In genomic region chr3:58063022-58063421, GRCh38 we compare ENCODE assay signal across 11 cellular contexts. TPM values are rescaled to one million over a fixed set of nuclear protein-coding genes. Genes with fewer than 3 reads are reported as not detected.
A peak's percentile ranks its signal among the peaks of the same experiment; 100 is the strongest.
DNase-seq lines count a peak whose midpoint lies in the region; ATAC-seq and TF ChIP-seq lines count a peak whose summit lies in the region.
"Had no signal": no experiment of that assay in that cellular context is flagged by ENCODE, and none has a peak within 500 bp of the region (broad histone marks: within the 10 kb centered on the region; RNA-seq: fewer than 3 reads in every experiment).

No MANE protein-coding gene starts in this region.

- peaks cover 61% of the 10 kb centered on the region for H3K4me1 ChIP-seq in HUES48 (ENCODE audit: control insufficient read depth, insufficient read depth, low read length)
- peaks cover 0 to 100% (median 68%) of the 10 kb centered on the region in 4 donors for H3K4me1 ChIP-seq in tibial nerve

- no peaks in the 10 kb centered on the region for H3K36me3 Mint-ChIP-seq in chondrocyte (ENCODE audit: low read depth)
- no peaks in the 10 kb centered on the region for H3K36me3 Mint-ChIP-seq in mesothelial cell of epicardium

- H3K9me3 ChIP-seq in HUES48 (ENCODE audit: control insufficient read depth, insufficient read depth, low read length) = no peaks in the 10 kb centered on the region
- H3K9me3 ChIP-seq in tibial nerve = no peaks in the 10 kb centered on the region

- no peak for TF ChIP-seq POLR2A in tibial nerve (IDR thresholded peaks at IDR 0.05)

- 56 to 82% methylated on average over 10 of the region's 10 CpGs for WGBS in tibial nerve, 2 donors

- TF ChIP-seq CTCF in chondrocyte (IDR thresholded peaks at IDR 0.05) (no peak), mesothelial cell of epicardium (IDR thresholded peaks at IDR 0.05; ENCODE audit: unreplicated experiment) (no peak), tibial nerve (IDR thresholded peaks at IDR 0.05) (no peak)

- H3K27me3 ChIP-seq in HUES48 (ENCODE audit: control insufficient read depth, insufficient read depth, low read length) (no peaks in the 10 kb centered on the region), tibial nerve (no peaks in the 10 kb centered on the region)

- H3K36me3 ChIP-seq in HUES48 (ENCODE audit: control insufficient read depth, insufficient read depth, low read length) (no peaks in the 10 kb centered on the region), tibial nerve (no peaks in the 10 kb centered on the region)

- H3K4me1 Mint-ChIP-seq in chondrocyte (ENCODE audit: low read depth) (peaks cover 76% of the 10 kb centered on the region), mesothelial cell of epicardium (peaks cover 79% of the 10 kb centered on the region)
- H3K4me1 Mint-ChIP-seq: CD8-positive, alpha-beta memory T cell had no signal

- DNase-seq in chondrocyte (ENCODE audit: low spot score) = no peak
- no peak for DNase-seq in mesothelial cell of epicardium (ENCODE audit: low spot score in 2 of 2, unreplicated experiment in 2 of 2)
- DNase-seq in tibial nerve (ENCODE audit: low spot score in 2 of 2) = no peak
- DNase-seq in NCI-H2107 treated with DMSO at 0.1 percent for 48 hours (lab: John Stamatoyannopoulos, UW; ENCODE audit: unreplicated experiment) = no peak
- DNase-seq in NCI-H1436 (lab: John Stamatoyannopoulos, UW) = no peak
- DNase-seq: activated CD4-positive, alpha-beta T cell treated with anti-CD3 and anti-CD28 coated beads, Interleukin-2, amount 50 U/mL, for 48 hours; CD8-positive, alpha-beta memory T cell; cortex of kidney; stimulated activated naive CD8-positive, alpha-beta T cell treated with anti-CD3 and anti-CD28 coated beads, Interleukin-15, Interleukin-2, amounts not matched to agents 100 U/mL and 50 U/mL, for 24 hours had no signal

- H3K4me3 Mint-ChIP-seq in chondrocyte (ENCODE audit: unreplicated experiment) = no peak overlapping the region
- peak overlapping the region; percentile 13 for H3K4me3 Mint-ChIP-seq in mesothelial cell of epicardium

- ATAC-seq in HG02588 (IDR thresholded peaks at IDR 0.05; ENCODE audit: unreplicated experiment) = no peak
- ATAC-seq: stimulated activated naive CD8-positive, alpha-beta T cell treated with anti-CD3 and anti-CD28 coated beads, Interleukin-15, Interleukin-2, amounts not matched to agents 100 U/mL and 50 U/mL, for 24 hours had no signal

- no peak for TF ChIP-seq EP300 in tibial nerve (IDR thresholded peaks at IDR 0.05)

- H3K27ac Mint-ChIP-seq in chondrocyte (ENCODE audit: unreplicated experiment) (peak overlapping the region; percentile 23), mesothelial cell of epicardium (peak overlapping the region; percentile 94)

- H3K27ac ChIP-seq in HUES48 (ENCODE audit: low read depth, low read length) = peak overlapping the region; percentile 34
- peak overlapping the region; percentile 31 to 84 (median 59) for H3K27ac ChIP-seq in tibial nerve

- no peak overlapping the region for H3K4me3 ChIP-seq in HUES48 (ENCODE audit: low read depth, low read length)
- no peak overlapping the region for H3K4me3 ChIP-seq in tibial nerve

- H3K9me3 Mint-ChIP-seq in chondrocyte (ENCODE audit: low read depth) (no peaks in the 10 kb centered on the region), mesothelial cell of epicardium (no peaks in the 10 kb centered on the region)
- H3K9me3 Mint-ChIP-seq: CD8-positive, alpha-beta memory T cell had no signal

- H3K27me3 Mint-ChIP-seq in chondrocyte (ENCODE audit: low read depth) = no peaks in the 10 kb centered on the region
- no peaks in the 10 kb centered on the region for H3K27me3 Mint-ChIP-seq in mesothelial cell of epicardium (ENCODE audit: low read depth)
- H3K27me3 Mint-ChIP-seq: CD8-positive, alpha-beta memory T cell had no signal

- 0 out of 2 replicates have a peak overlapping the region, but pooled peaks have one; percentile 6 for H3K9ac ChIP-seq in HUES48 (ENCODE audit: low read depth, low read length)

RNA-seq across cellular contexts. Expression of gene FLNB, which starts 54.8 kb away (rescaled TPM):
- total RNA-seq in chondrocyte = 56.5 to 75.3 TPM (median 70.2 TPM) in 3 replicates
- total RNA-seq in mesothelial cell of epicardium = 173 to 190 TPM (median 177 TPM) in 3 replicates
- 100 to 1,000 TPM; 265 to 345 (median 277) TPM for total RNA-seq in tibial nerve
